Comparison of ENCODE assay signal across 1 cellular context in the genomic region with DNA sequence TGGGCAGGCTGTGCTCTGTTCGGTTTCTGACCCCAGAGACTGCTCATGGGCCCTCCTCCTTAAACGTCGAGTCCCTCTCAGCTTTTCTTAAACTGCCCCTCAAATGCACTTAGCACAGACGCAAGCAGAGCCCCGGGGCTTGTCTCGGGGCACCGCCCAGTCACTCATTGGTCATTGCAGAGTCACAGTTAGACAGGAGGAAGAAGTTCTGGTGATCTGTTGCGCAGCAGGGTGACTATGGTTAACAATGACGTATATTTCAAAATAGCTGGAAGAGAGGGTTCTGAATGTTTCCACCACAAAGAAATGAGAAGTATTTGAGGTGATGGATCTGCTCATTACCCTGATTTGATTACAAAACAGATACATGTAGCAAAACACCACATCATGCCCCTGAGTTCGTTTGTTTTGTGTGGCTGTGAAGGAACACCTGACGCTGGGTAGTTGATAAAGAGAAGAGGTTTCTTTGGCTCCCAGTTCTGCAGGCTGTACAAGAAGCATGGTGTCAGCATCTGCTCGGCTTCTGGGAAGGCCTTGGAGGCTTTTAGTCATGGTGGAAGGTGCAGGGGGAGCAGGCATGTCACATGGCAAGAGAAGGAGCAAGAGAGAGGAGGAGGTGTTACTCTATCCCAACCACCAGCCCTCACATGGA.
A peak's percentile ranks its signal among the peaks of the same experiment; 100 is the strongest.
TF ChIP-seq lines count a peak whose summit lies in the region.

No MANE protein-coding gene starts in this region.

TF ChIP-seq in K562, 482 proteins besides CTCF, POLR2A, EP300 and RAD21 (continued from another document):
- TF ChIP-seq ESRRA (IDR thresholded peaks at IDR 0.05; ENCODE audit: borderline replicate concordance, low read depth) (no peak), SAFB (IDR thresholded peaks at IDR 0.05; ENCODE audit: borderline replicate concordance, low read depth, low read length) (no peak), NCOA6 (IDR thresholded peaks at IDR 0.05) (no peak), KLF6 (CRISPR knock-in tag; IDR thresholded peaks at IDR 0.05; ENCODE audit: borderline replicate concordance) (no peak), NCOA1 (IDR thresholded peaks at IDR 0.05; ENCODE audit: low read depth) (peak; percentile 25; the same call in 1 of the 2 replicates), JUND (IDR thresholded peaks at IDR 0.05; ENCODE audit: borderline replicate concordance, low read depth, low read length) (no peak), JUND (tag; IDR thresholded peaks at IDR 0.05; ENCODE audit: borderline replicate concordance, low read depth, low read length) (0 out of 3 replicates have a peak, but pooled peaks have one; percentile 13), GATAD2B (IDR thresholded peaks at IDR 0.05; ENCODE audit: borderline replicate concordance) (no peak), ZNF696 (CRISPR knock-in tag; conservative IDR thresholded peaks at IDR 0.05) (no peak), ATF1 (CRISPR knock-in tag; IDR thresholded peaks at IDR 0.05) (no peak), ATF1 (tag; IDR thresholded peaks at IDR 0.05) (peak; percentile 50; the same call in 1 of the 2 replicates), ZKSCAN8 (CRISPR knock-in tag; IDR thresholded peaks at IDR 0.05) (no peak), NRF1 (conservative IDR thresholded peaks at IDR 0.05 in 1 of 2, IDR thresholded peaks at IDR 0.05 in 1 of 2) (peak; percentile 43 to 51; a peak in 2 of 4 replicates), ETV5 (CRISPR knock-in tag; IDR thresholded peaks at IDR 0.05; ENCODE audit: low read depth) (no peak), ZNF41 (CRISPR knock-in tag; conservative IDR thresholded peaks at IDR 0.05) (no peak), CREB1 (IDR thresholded peaks at IDR 0.05) (peak; percentile 73), CREB1 (CRISPR knock-in tag; IDR thresholded peaks at IDR 0.05) (peak; percentile 83), NFE2 (IDR thresholded peaks at IDR 0.05; ENCODE audit: low read depth) (0 out of 2 replicates have a peak, but pooled peaks have one; percentile 8), ZNF184 (CRISPR knock-in tag; IDR thresholded peaks at IDR 0.05) (no peak), ILF3 (IDR thresholded peaks at IDR 0.05; ENCODE audit: borderline replicate concordance) (no peak), ZFP1 (CRISPR knock-in tag; IDR thresholded peaks at IDR 0.05) (no peak), CREM (IDR thresholded peaks at IDR 0.05; ENCODE audit: low read depth) (peak; percentile 84), CSDE1 (IDR thresholded peaks at IDR 0.05) (no peak), SNIP1 (IDR thresholded peaks at IDR 0.05; ENCODE audit: low read depth) (no peak), JUNB (CRISPR knock-in tag; conservative IDR thresholded peaks at IDR 0.05) (no peak), ILK (tag; IDR thresholded peaks at IDR 0.05; ENCODE audit: borderline replicate concordance, low read depth) (no peak), PRPF4 (IDR thresholded peaks at IDR 0.05; ENCODE audit: insufficient read depth, low read depth, low read length, poor library complexity, severe bottlenecking) (no peak), SMARCC2 (IDR thresholded peaks at IDR 0.05; ENCODE audit: low read depth) (no peak), STAG1 (CRISPR knock-in tag; IDR thresholded peaks at IDR 0.05; ENCODE audit: borderline replicate concordance) (no peak), CHD1 (IDR thresholded peaks at IDR 0.05; ENCODE audit: low read length) (no peak), HCFC1 (IDR thresholded peaks at IDR 0.05; ENCODE audit: low read depth, low read length) (no peak)
- TF ChIP-seq, protein P1, sequence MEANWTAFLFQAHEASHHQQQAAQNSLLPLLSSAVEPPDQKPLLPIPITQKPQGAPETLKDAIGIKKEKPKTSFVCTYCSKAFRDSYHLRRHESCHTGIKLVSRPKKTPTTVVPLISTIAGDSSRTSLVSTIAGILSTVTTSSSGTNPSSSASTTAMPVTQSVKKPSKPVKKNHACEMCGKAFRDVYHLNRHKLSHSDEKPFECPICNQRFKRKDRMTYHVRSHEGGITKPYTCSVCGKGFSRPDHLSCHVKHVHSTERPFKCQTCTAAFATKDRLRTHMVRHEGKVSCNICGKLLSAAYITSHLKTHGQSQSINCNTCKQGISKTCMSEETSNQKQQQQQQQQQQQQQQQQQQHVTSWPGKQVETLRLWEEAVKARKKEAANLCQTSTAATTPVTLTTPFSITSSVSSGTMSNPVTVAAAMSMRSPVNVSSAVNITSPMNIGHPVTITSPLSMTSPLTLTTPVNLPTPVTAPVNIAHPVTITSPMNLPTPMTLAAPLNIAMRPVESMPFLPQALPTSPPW (CRISPR knock-in tag; IDR thresholded peaks at IDR 0.05): no peak
- TF ChIP-seq, protein P2, sequence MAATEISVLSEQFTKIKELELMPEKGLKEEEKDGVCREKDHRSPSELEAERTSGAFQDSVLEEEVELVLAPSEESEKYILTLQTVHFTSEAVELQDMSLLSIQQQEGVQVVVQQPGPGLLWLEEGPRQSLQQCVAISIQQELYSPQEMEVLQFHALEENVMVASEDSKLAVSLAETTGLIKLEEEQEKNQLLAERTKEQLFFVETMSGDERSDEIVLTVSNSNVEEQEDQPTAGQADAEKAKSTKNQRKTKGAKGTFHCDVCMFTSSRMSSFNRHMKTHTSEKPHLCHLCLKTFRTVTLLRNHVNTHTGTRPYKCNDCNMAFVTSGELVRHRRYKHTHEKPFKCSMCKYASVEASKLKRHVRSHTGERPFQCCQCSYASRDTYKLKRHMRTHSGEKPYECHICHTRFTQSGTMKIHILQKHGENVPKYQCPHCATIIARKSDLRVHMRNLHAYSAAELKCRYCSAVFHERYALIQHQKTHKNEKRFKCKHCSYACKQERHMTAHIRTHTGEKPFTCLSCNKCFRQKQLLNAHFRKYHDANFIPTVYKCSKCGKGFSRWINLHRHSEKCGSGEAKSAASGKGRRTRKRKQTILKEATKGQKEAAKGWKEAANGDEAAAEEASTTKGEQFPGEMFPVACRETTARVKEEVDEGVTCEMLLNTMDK (IDR thresholded peaks at IDR 0.05; ENCODE audit: borderline replicate concordance, insufficient read depth, low read depth, low read length, poor library complexity, severe bottlenecking): no peak
- TF ChIP-seq, protein P3, sequence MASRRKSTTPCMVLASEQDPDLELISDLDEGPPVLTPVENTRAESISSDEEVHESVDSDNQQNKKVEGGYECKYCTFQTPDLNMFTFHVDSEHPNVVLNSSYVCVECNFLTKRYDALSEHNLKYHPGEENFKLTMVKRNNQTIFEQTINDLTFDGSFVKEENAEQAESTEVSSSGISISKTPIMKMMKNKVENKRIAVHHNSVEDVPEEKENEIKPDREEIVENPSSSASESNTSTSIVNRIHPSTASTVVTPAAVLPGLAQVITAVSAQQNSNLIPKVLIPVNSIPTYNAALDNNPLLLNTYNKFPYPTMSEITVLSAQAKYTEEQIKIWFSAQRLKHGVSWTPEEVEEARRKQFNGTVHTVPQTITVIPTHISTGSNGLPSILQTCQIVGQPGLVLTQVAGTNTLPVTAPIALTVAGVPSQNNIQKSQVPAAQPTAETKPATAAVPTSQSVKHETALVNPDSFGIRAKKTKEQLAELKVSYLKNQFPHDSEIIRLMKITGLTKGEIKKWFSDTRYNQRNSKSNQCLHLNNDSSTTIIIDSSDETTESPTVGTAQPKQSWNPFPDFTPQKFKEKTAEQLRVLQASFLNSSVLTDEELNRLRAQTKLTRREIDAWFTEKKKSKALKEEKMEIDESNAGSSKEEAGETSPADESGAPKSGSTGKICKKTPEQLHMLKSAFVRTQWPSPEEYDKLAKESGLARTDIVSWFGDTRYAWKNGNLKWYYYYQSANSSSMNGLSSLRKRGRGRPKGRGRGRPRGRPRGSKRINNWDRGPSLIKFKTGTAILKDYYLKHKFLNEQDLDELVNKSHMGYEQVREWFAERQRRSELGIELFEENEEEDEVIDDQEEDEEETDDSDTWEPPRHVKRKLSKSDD (conservative IDR thresholded peaks at IDR 0.05; ENCODE audit: low read length): no peak
- TF ChIP-seq, protein P4, sequence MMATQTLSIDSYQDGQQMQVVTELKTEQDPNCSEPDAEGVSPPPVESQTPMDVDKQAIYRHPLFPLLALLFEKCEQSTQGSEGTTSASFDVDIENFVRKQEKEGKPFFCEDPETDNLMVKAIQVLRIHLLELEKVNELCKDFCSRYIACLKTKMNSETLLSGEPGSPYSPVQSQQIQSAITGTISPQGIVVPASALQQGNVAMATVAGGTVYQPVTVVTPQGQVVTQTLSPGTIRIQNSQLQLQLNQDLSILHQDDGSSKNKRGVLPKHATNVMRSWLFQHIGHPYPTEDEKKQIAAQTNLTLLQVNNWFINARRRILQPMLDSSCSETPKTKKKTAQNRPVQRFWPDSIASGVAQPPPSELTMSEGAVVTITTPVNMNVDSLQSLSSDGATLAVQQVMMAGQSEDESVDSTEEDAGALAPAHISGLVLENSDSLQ (IDR thresholded peaks at IDR 0.05): peak; percentile 57; the same call in 1 of the 2 replicates
- TF ChIP-seq, protein P5, sequence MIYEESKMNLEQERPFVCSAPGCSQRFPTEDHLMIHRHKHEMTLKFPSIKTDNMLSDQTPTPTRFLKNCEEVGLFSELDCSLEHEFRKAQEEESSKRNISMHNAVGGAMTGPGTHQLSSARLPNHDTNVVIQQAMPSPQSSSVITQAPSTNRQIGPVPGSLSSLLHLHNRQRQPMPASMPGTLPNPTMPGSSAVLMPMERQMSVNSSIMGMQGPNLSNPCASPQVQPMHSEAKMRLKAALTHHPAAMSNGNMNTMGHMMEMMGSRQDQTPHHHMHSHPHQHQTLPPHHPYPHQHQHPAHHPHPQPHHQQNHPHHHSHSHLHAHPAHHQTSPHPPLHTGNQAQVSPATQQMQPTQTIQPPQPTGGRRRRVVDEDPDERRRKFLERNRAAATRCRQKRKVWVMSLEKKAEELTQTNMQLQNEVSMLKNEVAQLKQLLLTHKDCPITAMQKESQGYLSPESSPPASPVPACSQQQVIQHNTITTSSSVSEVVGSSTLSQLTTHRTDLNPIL (CRISPR knock-in tag; IDR thresholded peaks at IDR 0.05): no peak
- TF ChIP-seq, protein P6, sequence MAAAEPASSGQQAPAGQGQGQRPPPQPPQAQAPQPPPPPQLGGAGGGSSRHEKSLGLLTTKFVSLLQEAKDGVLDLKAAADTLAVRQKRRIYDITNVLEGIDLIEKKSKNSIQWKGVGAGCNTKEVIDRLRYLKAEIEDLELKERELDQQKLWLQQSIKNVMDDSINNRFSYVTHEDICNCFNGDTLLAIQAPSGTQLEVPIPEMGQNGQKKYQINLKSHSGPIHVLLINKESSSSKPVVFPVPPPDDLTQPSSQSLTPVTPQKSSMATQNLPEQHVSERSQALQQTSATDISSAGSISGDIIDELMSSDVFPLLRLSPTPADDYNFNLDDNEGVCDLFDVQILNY (CRISPR knock-in tag; IDR thresholded peaks at IDR 0.05): no peak
- TF ChIP-seq, protein P7, sequence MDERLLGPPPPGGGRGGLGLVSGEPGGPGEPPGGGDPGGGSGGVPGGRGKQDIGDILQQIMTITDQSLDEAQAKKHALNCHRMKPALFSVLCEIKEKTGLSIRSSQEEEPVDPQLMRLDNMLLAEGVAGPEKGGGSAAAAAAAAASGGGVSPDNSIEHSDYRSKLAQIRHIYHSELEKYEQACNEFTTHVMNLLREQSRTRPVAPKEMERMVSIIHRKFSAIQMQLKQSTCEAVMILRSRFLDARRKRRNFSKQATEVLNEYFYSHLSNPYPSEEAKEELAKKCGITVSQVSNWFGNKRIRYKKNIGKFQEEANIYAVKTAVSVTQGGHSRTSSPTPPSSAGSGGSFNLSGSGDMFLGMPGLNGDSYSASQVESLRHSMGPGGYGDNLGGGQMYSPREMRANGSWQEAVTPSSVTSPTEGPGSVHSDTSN (CRISPR knock-in tag; IDR thresholded peaks at IDR 0.05; ENCODE audit: low read depth): no peak
- TF ChIP-seq, protein P7 (tag; conservative IDR thresholded peaks at IDR 0.05; ENCODE audit: low read depth): no peak
- TF ChIP-seq, protein P8, sequence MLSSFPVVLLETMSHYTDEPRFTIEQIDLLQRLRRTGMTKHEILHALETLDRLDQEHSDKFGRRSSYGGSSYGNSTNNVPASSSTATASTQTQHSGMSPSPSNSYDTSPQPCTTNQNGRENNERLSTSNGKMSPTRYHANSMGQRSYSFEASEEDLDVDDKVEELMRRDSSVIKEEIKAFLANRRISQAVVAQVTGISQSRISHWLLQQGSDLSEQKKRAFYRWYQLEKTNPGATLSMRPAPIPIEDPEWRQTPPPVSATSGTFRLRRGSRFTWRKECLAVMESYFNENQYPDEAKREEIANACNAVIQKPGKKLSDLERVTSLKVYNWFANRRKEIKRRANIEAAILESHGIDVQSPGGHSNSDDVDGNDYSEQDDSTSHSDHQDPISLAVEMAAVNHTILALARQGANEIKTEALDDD (IDR thresholded peaks at IDR 0.05): peak; percentile 53; the same call in 1 of the 2 replicates
- TF ChIP-seq, protein P9, sequence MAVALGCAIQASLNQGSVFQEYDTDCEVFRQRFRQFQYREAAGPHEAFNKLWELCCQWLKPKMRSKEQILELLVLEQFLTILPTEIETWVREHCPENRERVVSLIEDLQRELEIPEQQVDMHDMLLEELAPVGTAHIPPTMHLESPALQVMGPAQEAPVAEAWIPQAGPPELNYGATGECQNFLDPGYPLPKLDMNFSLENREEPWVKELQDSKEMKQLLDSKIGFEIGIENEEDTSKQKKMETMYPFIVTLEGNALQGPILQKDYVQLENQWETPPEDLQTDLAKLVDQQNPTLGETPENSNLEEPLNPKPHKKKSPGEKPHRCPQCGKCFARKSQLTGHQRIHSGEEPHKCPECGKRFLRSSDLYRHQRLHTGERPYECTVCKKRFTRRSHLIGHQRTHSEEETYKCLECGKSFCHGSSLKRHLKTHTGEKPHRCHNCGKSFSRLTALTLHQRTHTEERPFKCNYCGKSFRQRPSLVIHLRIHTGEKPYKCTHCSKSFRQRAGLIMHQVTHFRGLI (CRISPR knock-in tag; IDR thresholded peaks at IDR 0.05): no peak
